ENCODE assay signal across 8 cellular contexts in genomic region chr1:15352122-15352957, GRCh38. TPM values are rescaled to one million over a fixed set of nuclear protein-coding genes. Genes with fewer than 3 reads are reported as not detected.
A peak's percentile ranks its signal among the peaks of the same experiment; 100 is the strongest.
DNase-seq lines count a peak whose midpoint lies in the region; ATAC-seq, FAIRE-seq and TF ChIP-seq lines count a peak whose summit lies in the region.

No MANE protein-coding gene starts in this region.

- ATAC-seq in activated naive CD4-positive, alpha-beta T cell treated with anti-CD3 and anti-CD28 coated beads, Interleukin-2, amount 50 U/mL, for 72 hours = peak; percentile 87 to 91
- ATAC-seq in right lobe of liver (peak in 3 of 4 donors; percentile 36 to 87 (median 50)), HG02870 (IDR thresholded peaks at IDR 0.05; ENCODE audit: unreplicated experiment) (no peak), GM21360 (IDR thresholded peaks at IDR 0.05; ENCODE audit: unreplicated experiment) (no peak)

- H3K27ac ChIP-seq in right lobe of liver = no peak overlapping the region

- no peaks in the 10 kb centered on the region for H3K27me3 ChIP-seq in right lobe of liver

- peak overlapping the region; percentile 16 to 55 for H3K27ac Mint-ChIP-seq in activated naive CD4-positive, alpha-beta T cell treated with anti-CD3 and anti-CD28 coated beads, Interleukin-2, amount 50 U/mL, for 72 hours

- intact Hi-C loops in right lobe of liver (cut with DNase I) = no loop called here

- no peak overlapping the region for H3K4me3 ChIP-seq in right lobe of liver

- H3K36me3 ChIP-seq in right lobe of liver = no peaks in the 10 kb centered on the region

- H3K9me3 ChIP-seq in right lobe of liver = no peaks in the 10 kb centered on the region

- no peak for TF ChIP-seq POLR2A in right lobe of liver (IDR thresholded peaks at IDR 0.05)

- no peak for TF ChIP-seq CTCF in right lobe of liver (IDR thresholded peaks at IDR 0.05)

- H3K4me1 ChIP-seq in right lobe of liver = no peaks in the 10 kb centered on the region

- H3K9me3 Mint-ChIP-seq in activated naive CD4-positive, alpha-beta T cell treated with anti-CD3 and anti-CD28 coated beads, Interleukin-2, amount 50 U/mL, for 72 hours = peaks cover 0 to 5% of the 10 kb centered on the region in 2 donors

- DNase-seq in GM04503 (ENCODE audit: low read depth) (peak; percentile 53), NCI-H510A treated with DMSO at 0.1 percent for 48 hours (lab: John Stamatoyannopoulos, UW) (peak; percentile 99), right lobe of liver (peak in 1 of 3 donors; percentile 54), urothelium cell line (ENCODE audit: low spot score) (peak; percentile 85), NAMALWA (ENCODE audit: low spot score) (no peak)
- DNase-seq in activated naive CD4-positive, alpha-beta T cell treated with anti-CD3 and anti-CD28 coated beads, Interleukin-2, amount 50 U/mL, for 72 hours (ENCODE audit: low spot score in 2 of 2) = peak; percentile 59 to 70

- no peaks in the 10 kb centered on the region for H3K36me3 Mint-ChIP-seq in activated naive CD4-positive, alpha-beta T cell treated with anti-CD3 and anti-CD28 coated beads, Interleukin-2, amount 50 U/mL, for 72 hours

- 66% methylated on average over 12 of the region's 12 CpGs for WGBS in right lobe of liver (ENCODE audit: insufficient coverage, low coverage, low lambda C conversion rate, missing lambda C conversion rate)

- FAIRE-seq in urothelium cell line (lab: Jason Lieb, UNC) = peak; percentile 86

RNA-seq across cellular contexts. Expression of gene EFHD2, which starts 57.3 kb away (rescaled TPM):
- 10 to 100 TPM; 18.8 to 55.8 TPM for total RNA-seq in activated naive CD4-positive, alpha-beta T cell treated with anti-CD3 and anti-CD28 coated beads, Interleukin-2, amount 50 U/mL, for 72 hours
- 10 to 100 TPM in 5 of 6 experiments, 1 to 10 TPM in 1; 9.9 to 19.4 (median 15.6) TPM for total RNA-seq in right lobe of liver

Comparison
In these comparisons a context has a peak if more than half of its experiments do, and no peak if none do; other contexts are left out.
1. ATAC-seq: peak in activated naive CD4-positive, alpha-beta T cell treated with anti-CD3 and anti-CD28 coated beads, Interleukin-2, amount 50 U/mL, for 72 hours (2 of 2) and right lobe of liver (3 of 4); none in HG02870 (single experiment) and GM21360 (single experiment).